ENCODE assay signal across 11 cellular contexts in genomic region chr2:102657770-102658169, GRCh38.
DNase-seq lines count a peak whose midpoint lies in the region; ATAC-seq lines count a peak whose summit lies in the region.
"Had no signal": no experiment of that assay in that cellular context is flagged by ENCODE, and none has a peak within 500 bp of the region (broad histone marks: within the 10 kb centered on the region; RNA-seq: fewer than 3 reads in every experiment).

No MANE protein-coding gene starts in this region.

- peak; percentile 34 to 41 for DNase-seq in activated T-cell treated with anti-CD3 and anti-CD28 coated beads, Interleukin-2, amount 50 U/mL, for 48 hours
- DNase-seq in stimulated activated CD4-positive, alpha-beta T cell treated with anti-CD3 and anti-CD28 coated beads, Interleukin-15, amount 100 ng/mL, for 48 hours (ENCODE audit: low read depth in 2 of 2): peak; percentile 24 to 32
- DNase-seq in NCI-H187 treated with DMSO at 0.1 percent for 48 hours (lab: John Stamatoyannopoulos, UW) (no peak), NCI-H2171 (lab: John Stamatoyannopoulos, UW) (no peak), anterior cingulate cortex (lab: John Stamatoyannopoulos, UW) (no peak)
- DNase-seq: adrenal gland, DMS153, NCI-H774, nucleus accumbens had no signal

- ATAC-seq in GM18508 (IDR thresholded peaks at IDR 0.05; ENCODE audit: insufficient read depth, unreplicated experiment) (peak; percentile 60), GM21619 (IDR thresholded peaks at IDR 0.05; ENCODE audit: unreplicated experiment) (peak; percentile 76)

Comparison
In these comparisons a context has a peak if more than half of its experiments do, and no peak if none do; other contexts are left out.
1. DNase-seq: peak in activated T-cell treated with anti-CD3 and anti-CD28 coated beads, Interleukin-2, amount 50 U/mL, for 48 hours (2 of 2) and stimulated activated CD4-positive, alpha-beta T cell treated with anti-CD3 and anti-CD28 coated beads, Interleukin-15, amount 100 ng/mL, for 48 hours (2 of 2); none in NCI-H187 treated with DMSO at 0.1 percent for 48 hours (single experiment), NCI-H2171 (single experiment) and anterior cingulate cortex (0 of 58).